Comparison of ENCODE assay signal across 25 cellular contexts in genomic region chr10:77787440-77787839, GRCh38.
"Had no signal": no experiment of that assay in that cellular context is flagged by ENCODE, and none has a peak within 500 bp of the region (broad histone marks: within the 10 kb centered on the region; RNA-seq: fewer than 3 reads in every experiment).

No MANE protein-coding gene starts in this region.

- H3K27me3 ChIP-seq: neural progenitor cell, neutrophil, spleen, suprapubic skin, tibial artery, uterus had no signal

- H3K4me1 Mint-ChIP-seq: mesothelial cell of epicardium, naive B cell, nephron progenitor cell, neural progenitor cell had no signal

- DNase-seq: hippocampal formation; left ventricle myocardium inferior; mesendoderm; naive B cell; natural killer cell; nephron progenitor cell; occipital lobe; right cardiac atrium; small intestine; spleen; stimulated activated CD4-positive, alpha-beta T cell treated with anti-CD3 and anti-CD28 coated beads, Interleukin-4, amount 100 ng/mL, for 24 hours; stimulated activated naive CD4-positive, alpha-beta T cell; uterus had no signal

- H3K4me3 Mint-ChIP-seq: mesothelial cell of epicardium; naive B cell; natural killer cell; nephron progenitor cell; neural progenitor cell; stimulated activated effector memory CD8-positive, alpha-beta T cell treated with anti-CD3 and anti-CD28 coated beads, Interleukin-12 subunit alpha, Interleukin-12 subunit beta, amount 100 ng/mL, for 72 hours; stimulated activated naive CD8-positive, alpha-beta T cell treated with anti-CD3 and anti-CD28 coated beads, Interleukin-15, Interleukin-2, amounts not matched to agents 100 ng/mL and 50 ng/mL, for 24 hours; type B pancreatic cell had no signal

- H3K27me3 Mint-ChIP-seq: naive B cell; progenitor cell of endocrine pancreas; stimulated activated naive CD8-positive, alpha-beta T cell treated with anti-CD3 and anti-CD28 coated beads, Interleukin-15, Interleukin-2, amounts not matched to agents 100 ng/mL and 50 ng/mL, for 24 hours; type B pancreatic cell had no signal

- H3K4me3 ChIP-seq: left ventricle myocardium inferior, lung, neural progenitor cell, spleen, suprapubic skin, thoracic aorta, tibial artery, uterus had no signal

- H3K36me3 ChIP-seq: neural progenitor cell, neutrophil, uterus had no signal

- H3K9me3 Mint-ChIP-seq: natural killer cell, nephron progenitor cell, neural progenitor cell, type B pancreatic cell had no signal

- H3K4me1 ChIP-seq: left ventricle myocardium inferior, neural progenitor cell, parathyroid adenoma, spleen, suprapubic skin, tibial artery, uterus had no signal

- H3K9me3 ChIP-seq: neutrophil, suprapubic skin, thoracic aorta, tibial artery, uterus had no signal

- H3K27ac ChIP-seq: left ventricle myocardium inferior, neural progenitor cell, neutrophil, parathyroid adenoma, spleen, suprapubic skin, thoracic aorta, tibial artery, uterus had no signal

- H3K27ac Mint-ChIP-seq: mesothelial cell of epicardium; nephron progenitor cell; neural progenitor cell; progenitor cell of endocrine pancreas; stimulated activated effector memory CD8-positive, alpha-beta T cell treated with anti-CD3 and anti-CD28 coated beads, Interleukin-12 subunit alpha, Interleukin-12 subunit beta, amount 100 ng/mL, for 72 hours; stimulated activated naive CD8-positive, alpha-beta T cell treated with anti-CD3 and anti-CD28 coated beads, Interleukin-15, Interleukin-2, amounts not matched to agents 100 ng/mL and 50 ng/mL, for 24 hours; type B pancreatic cell had no signal
